20 cellular contexts compared by ENCODE assay signal in the genomic region with DNA sequence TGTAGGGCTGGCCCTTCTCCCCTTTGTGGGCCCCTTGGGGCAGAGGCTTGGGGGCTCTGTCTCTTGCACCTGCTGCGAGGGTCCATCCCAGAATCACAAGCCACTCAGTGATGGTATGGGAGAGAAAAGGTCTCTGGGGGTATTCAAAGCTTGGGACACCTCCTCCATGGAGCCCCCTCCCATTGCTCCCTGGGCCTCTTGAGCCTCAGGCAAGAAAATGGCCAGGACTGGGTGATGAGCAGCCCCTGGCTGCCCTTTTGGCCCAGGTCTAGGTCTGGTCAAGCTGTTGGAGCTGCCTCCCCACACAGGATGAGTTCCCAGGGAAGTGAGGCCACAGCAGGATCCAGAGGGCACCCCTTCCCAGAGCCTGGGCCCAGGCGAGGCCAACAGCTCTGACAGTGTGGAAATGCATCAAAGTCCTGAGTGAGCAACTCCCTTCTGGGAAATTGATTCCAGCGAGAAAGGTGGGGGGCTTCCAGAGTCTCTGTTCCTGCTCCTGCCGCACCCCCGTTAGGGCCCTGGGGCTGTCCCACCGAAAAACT. TPM values are rescaled to one million over a fixed set of nuclear protein-coding genes. Genes with fewer than 3 reads are reported as not detected.
DNase-seq lines count a peak whose midpoint lies in the region; ATAC-seq, FAIRE-seq and TF ChIP-seq lines count a peak whose summit lies in the region.
"Had no signal": no experiment of that assay in that cellular context is flagged by ENCODE, and none has a peak within 500 bp of the region (broad histone marks: within the 10 kb centered on the region; RNA-seq: fewer than 3 reads in every experiment).

No MANE protein-coding gene starts in this region.

- no peak overlapping the region for H3K14ac ChIP-seq in H1 (ENCODE audit: insufficient read length)

- 82% methylated on average over 6 of the region's 6 CpGs; no CpG with 5 or more reads in 1 of the 2 experiments for WGBS in H1 (ENCODE audit: extremely low coverage in 1 of 2, insufficient coverage in 1 of 2, insufficient read length in 1 of 2, insufficient replicate concordance in 2 of 2, low coverage in 1 of 2, low lambda C conversion rate in 2 of 2, missing lambda C conversion rate in 1 of 2), 2 experiments
- WGBS in sigmoid colon, 2 donors: 88 to 90% methylated on average over 6 of the region's 6 CpGs

- intact Hi-C loops in activated CD4-positive, alpha-beta T cell treated with anti-CD3 and anti-CD28 coated beads for 36 hours (cut with DNase I, micrococcal nuclease): no loop called here
- intact Hi-C loops in sigmoid colon (cut with DNase I): no loop called here

- H3K4ac ChIP-seq in H1 (replicated peaks; ENCODE audit: insufficient read length, low read depth, low read length): no peak overlapping the region

- H3K27ac Mint-ChIP-seq in activated CD4-positive, alpha-beta T cell treated with anti-CD3 and anti-CD28 coated beads for 36 hours: no peak overlapping the region

- no peak overlapping the region for H3K4me3 Mint-ChIP-seq in activated CD4-positive, alpha-beta T cell treated with anti-CD3 and anti-CD28 coated beads for 36 hours

- H3K4me1 ChIP-seq in BLaER1: peaks cover 22% of the 10 kb centered on the region
- H3K4me1 ChIP-seq in H1 (replicated peaks in 1 of 4; ENCODE audit: control insufficient read depth in 3 of 4, insufficient read depth in 4 of 4, low read length in 3 of 4): peaks cover 0 to 20% (median 8%) of the 10 kb centered on the region in 4 experiments; a peak in 4 of 7 replicates
- H3K4me1 ChIP-seq in sigmoid colon: peaks cover 0 to 17% (median 16%) of the 10 kb centered on the region in 4 donors

- TF ChIP-seq EP300 in H1 (IDR thresholded peaks at IDR 0.05; ENCODE audit: borderline replicate concordance in 1 of 2, low read depth in 2 of 2, low read length in 2 of 2) (no peak), sigmoid colon (IDR thresholded peaks at IDR 0.05) (no peak)

- peaks cover 10% of the 10 kb centered on the region; the same call in 1 of the 2 replicates for H3K27me3 ChIP-seq in BLaER1
- H3K27me3 ChIP-seq in H1 (replicated peaks in 1 of 4; ENCODE audit: control insufficient read depth in 3 of 4, extremely low read depth in 1 of 4, insufficient read depth in 3 of 4, low read length in 3 of 4): peaks cover 13 to 27% (median 22%) of the 10 kb centered on the region in 4 experiments
- peaks cover 4 to 28% (median 17%) of the 10 kb centered on the region in 3 donors for H3K27me3 ChIP-seq in sigmoid colon

- no peaks in the 10 kb centered on the region for H3K9me3 Mint-ChIP-seq in activated CD4-positive, alpha-beta T cell treated with anti-CD3 and anti-CD28 coated beads for 36 hours (ENCODE audit: low read depth)

- H3K18ac ChIP-seq in H1 (ENCODE audit: extremely low read depth, low read length): no peak overlapping the region

- H3K79me1 ChIP-seq in H1 (ENCODE audit: low read depth, low read length): no peaks in the 10 kb centered on the region

- H3K56ac ChIP-seq in H1 (replicated peaks; ENCODE audit: insufficient read length, low read depth, low read length): no peak overlapping the region

- no peak overlapping the region for H2AFZ ChIP-seq in H1 (ENCODE audit: low read length)

- peak; percentile 2 for DNase-seq in activated CD4-positive, alpha-beta T cell treated with anti-CD3 and anti-CD28 coated beads for 36 hours
- no peak for DNase-seq in activated CD4-positive, alpha-beta T cell treated with anti-CD3 and anti-CD28 coated beads for 1 hour
- DNase-seq in H1 (ENCODE audit: low read depth in 1 of 2, low spot score in 2 of 2): no peak
- DNase-seq in sigmoid colon: peak; percentile 51
- DNase-seq in RCC 7860 (ENCODE audit: low spot score): no peak
- DNase-seq in activated CD4-positive, CD25-positive, alpha-beta regulatory T cell treated with anti-CD3 and anti-CD28 coated beads, Interleukin-2, amount 50 U/mL, for 72 hours: no peak
- no peak for DNase-seq in DMS79 treated with DMSO at 0.1 percent for 48 hours (lab: John Stamatoyannopoulos, UW)
- DNase-seq: 8988T, COR-L47, DMS53, HCEC 1CT, NCI-H2029 treated with DMSO at 0.1 percent for 48 hours, NCI-H510A treated with DMSO at 0.1 percent for 48 hours had no signal

- TF ChIP-seq RAD21 in H1 (IDR thresholded peaks at IDR 0.05 in 1 of 2, conservative IDR thresholded peaks at IDR 0.05 in 1 of 2; ENCODE audit: low read depth in 2 of 2, low read length in 2 of 2): no peak

- POLR2A ChIA-PET in activated CD4-positive, alpha-beta T cell treated with anti-CD3 and anti-CD28 coated beads for 36 hours (lab: Charles Lee): no interaction called here
- POLR2A ChIA-PET in H1 (lab: Charles Lee; ENCODE audit: partially characterized antibody): no interaction called here

- no peak overlapping the region for H4K91ac ChIP-seq in H1 (replicated peaks; ENCODE audit: insufficient read length, low read length)

- H3K9me3 ChIP-seq in BLaER1: no peaks in the 10 kb centered on the region
- no peaks in the 10 kb centered on the region for H3K9me3 ChIP-seq in H1 (ENCODE audit: insufficient read depth in 2 of 2, low read depth in 1 of 2, low read length in 1 of 2)
- H3K9me3 ChIP-seq in sigmoid colon: no peaks in the 10 kb centered on the region
- H3K9me3 ChIP-seq: SJSA1 had no signal

- H4K20me1 ChIP-seq in BLaER1: no peaks in the 10 kb centered on the region
- no peaks in the 10 kb centered on the region for H4K20me1 ChIP-seq in H1 (replicated peaks in 1 of 2; ENCODE audit: control insufficient read depth in 1 of 2, insufficient read depth in 2 of 2, low read length in 2 of 2)

- H3K4me2 ChIP-seq in BLaER1 (peak overlapping the region; percentile 89), H1 (ENCODE audit: insufficient read depth in 1 of 2, low read depth in 2 of 2, low read length in 2 of 2) (no peak overlapping the region; a peak in 1 of 4 replicates)

- H4K8ac ChIP-seq in H1 (ENCODE audit: extremely low read depth, insufficient read depth, low read length): no peak overlapping the region; the same call in 1 of the 2 replicates

- H3K4me3 ChIP-seq in BLaER1 (no peak overlapping the region), H1 (ENCODE audit: extremely low read depth in 1 of 4, insufficient read depth in 2 of 4, low read depth in 3 of 4, low read length in 4 of 4) (no peak overlapping the region), sigmoid colon (no peak overlapping the region)
- H3K4me3 ChIP-seq: SJSA1 had no signal

- CTCF ChIA-PET in activated CD4-positive, alpha-beta T cell treated with anti-CD3 and anti-CD28 coated beads for 36 hours (lab: Charles Lee): no interaction called here
- CTCF ChIA-PET in H1 (lab: Charles Lee; ENCODE audit: partially characterized antibody): interaction anchor here (0.9 to 4.5 kb wide), 5 partner anchors 9 to 421 kb away, joined by 3 to 27 read pairs (median 4); no protein-coding TSS in a partner anchor

- H2BK12ac ChIP-seq in H1 (ENCODE audit: low read depth, low read length): no peak overlapping the region

- FAIRE-seq in H1 (lab: Jason Lieb, UNC) (no peak), RCC 7860 (lab: Jason Lieb, UNC) (no peak)
- FAIRE-seq: GM12891 had no signal

- peaks cover 3% of the 10 kb centered on the region for H3K27me3 Mint-ChIP-seq in activated CD4-positive, alpha-beta T cell treated with anti-CD3 and anti-CD28 coated beads for 36 hours

- H2BK20ac ChIP-seq in H1 (ENCODE audit: low read length): no peak overlapping the region

- TF ChIP-seq CTCF in H1 (IDR thresholded peaks at IDR 0.05; ENCODE audit: control extremely low read depth in 1 of 3, insufficient read depth in 1 of 3, low read depth in 1 of 3, low read length in 3 of 3) (no peak), sigmoid colon (IDR thresholded peaks at IDR 0.05) (no peak)

- H3K27ac ChIP-seq in BLaER1 (no peak overlapping the region), H1 (ENCODE audit: low read depth, low read length) (no peak overlapping the region), sigmoid colon (no peak overlapping the region)
- H3K27ac ChIP-seq: C4-2B, SJSA1 had no signal

- no peaks in the 10 kb centered on the region for H3K36me3 ChIP-seq in BLaER1
- H3K36me3 ChIP-seq in H1 (ENCODE audit: control insufficient read depth in 2 of 4, insufficient read depth in 4 of 4, low read length in 3 of 4): no peaks in the 10 kb centered on the region
- no peaks in the 10 kb centered on the region for H3K36me3 ChIP-seq in sigmoid colon
- H3K36me3 ChIP-seq: SJSA1 had no signal

- no peak overlapping the region for H2BK15ac ChIP-seq in H1 (ENCODE audit: low read length)

- H3K9ac ChIP-seq in BLaER1 (no peak overlapping the region), H1 (replicated peaks in 1 of 4; ENCODE audit: extremely low read depth in 1 of 4, low read depth in 3 of 4, low read length in 3 of 4) (no peak overlapping the region)

- no peaks in the 10 kb centered on the region for H3K79me2 ChIP-seq in H1 (ENCODE audit: control insufficient read depth in 1 of 2, insufficient read depth in 2 of 2, low read length in 2 of 2)

- no peak for ATAC-seq in activated CD4-positive, alpha-beta T cell treated with anti-CD3 and anti-CD28 coated beads for 36 hours

- no peak overlapping the region for H2AK5ac ChIP-seq in H1 (ENCODE audit: low read depth, low read length)

- peaks cover 8% of the 10 kb centered on the region; the same call in 1 of the 2 replicates for H3K23me2 ChIP-seq in H1 (ENCODE audit: low read depth, low read length)

- peaks cover 6% of the 10 kb centered on the region for H3K4me1 Mint-ChIP-seq in activated CD4-positive, alpha-beta T cell treated with anti-CD3 and anti-CD28 coated beads for 36 hours

- no peaks in the 10 kb centered on the region for H3K36me3 Mint-ChIP-seq in activated CD4-positive, alpha-beta T cell treated with anti-CD3 and anti-CD28 coated beads for 36 hours (ENCODE audit: low read depth)

- no peak overlapping the region for H3K23ac ChIP-seq in H1 (ENCODE audit: insufficient read length)

- TF ChIP-seq POLR2A in H1 (IDR thresholded peaks at IDR 0.05; ENCODE audit: control extremely low read depth in 1 of 2, low read depth in 2 of 2, low read length in 2 of 2): no peak
- no peak for TF ChIP-seq POLR2A in sigmoid colon (IDR thresholded peaks at IDR 0.05)

- no peak overlapping the region for H4K5ac ChIP-seq in H1 (ENCODE audit: insufficient read length, low read depth, low read length)

- H2BK5ac ChIP-seq in H1 (ENCODE audit: low read depth, low read length): no peak overlapping the region

- no peak overlapping the region for H2BK120ac ChIP-seq in H1 (replicated peaks; ENCODE audit: low read depth, low read length)

RNA-seq across cellular contexts. Expression of a gene that starts 3.4 kb away (rescaled TPM):
- total RNA-seq in activated CD4-positive, alpha-beta T cell treated with anti-CD3 and anti-CD28 coated beads for 36 hours: not detected
- 3.3 and 3.6 TPM in 2 replicates for total RNA-seq in H1 (2021; fragmentation: NEBNext Ultra II Directional; extraction: Animal tissue kit (Norgen Biotek cat#: 25700))
- polyA plus RNA-seq in H1 (2011; rRNA removed) (1.4 and 3.4 TPM in 2 replicates), sigmoid colon (1 to 10 TPM in 1 of 3 donors, under 1 TPM in 1, not detected in 1; 0.39 to 7.2 TPM)
- polyA plus RNA-seq in H1 (2011; cell fraction: cytosol; rRNA removed): 1.8 TPM
- polyA plus RNA-seq in H1 (2011; cell fraction: nucleus; rRNA removed): 3.0 TPM
- 2.1 to 4.1 TPM (median 2.5 TPM) in 4 replicates for polyA plus RNA-seq in H1 (2012, experiment 1 of 2)
- polyA plus RNA-seq in H1 (2012, experiment 2 of 2): 8.2 TPM
- polyA plus RNA-seq in H1 (2013, experiment 1 of 2): 1.8 TPM
- 2.9 TPM for polyA plus RNA-seq in H1 (2013, experiment 2 of 2)
- 2.1 and 3.8 TPM in 2 replicates for polyA minus RNA-seq in H1 (2011; rRNA and poly(A)+ RNA removed)
- not detected for polyA minus RNA-seq in H1 (2011; cell fraction: cytosol; rRNA and poly(A)+ RNA removed)
- not detected for polyA minus RNA-seq in H1 (2011; cell fraction: nucleus; rRNA and poly(A)+ RNA removed)
- not detected for total RNA-seq in sigmoid colon
- total RNA-seq: LHCN-M2, RPMI7951, SJSA1 had no signal

RNA-seq across cellular contexts. Expression of a gene that starts 21.1 kb away (rescaled TPM):
- total RNA-seq in activated CD4-positive, alpha-beta T cell treated with anti-CD3 and anti-CD28 coated beads for 36 hours: 100 to 1,000 TPM; 250 to 347 TPM
- 148 TPM in 2 replicates for total RNA-seq in H1 (2021; fragmentation: NEBNext Ultra II Directional; extraction: Animal tissue kit (Norgen Biotek cat#: 25700))
- polyA plus RNA-seq in H1 (2011; rRNA removed) (214 and 289 TPM in 2 replicates), sigmoid colon (10 to 100 TPM; 31.9 to 91.2 (median 39.0) TPM)
- polyA plus RNA-seq in H1 (2011; cell fraction: cytosol; rRNA removed): 206 TPM
- 348 TPM for polyA plus RNA-seq in H1 (2011; cell fraction: nucleus; rRNA removed)
- polyA plus RNA-seq in H1 (2012, experiment 1 of 2): 147 to 186 TPM (median 179 TPM) in 4 replicates
- 203 TPM for polyA plus RNA-seq in H1 (2012, experiment 2 of 2)
- 97.2 TPM for polyA plus RNA-seq in H1 (2013, experiment 1 of 2)
- 100 TPM for polyA plus RNA-seq in H1 (2013, experiment 2 of 2)
- 98.1 and 115 TPM in 2 replicates for polyA minus RNA-seq in H1 (2011; rRNA and poly(A)+ RNA removed)
- 58.5 TPM for polyA minus RNA-seq in H1 (2011; cell fraction: cytosol; rRNA and poly(A)+ RNA removed)
- polyA minus RNA-seq in H1 (2011; cell fraction: nucleus; rRNA and poly(A)+ RNA removed): 88.3 TPM
- total RNA-seq in sigmoid colon: 10 to 100 TPM; 20.3 to 40.5 (median 29.5) TPM

RNA-seq across cellular contexts. Expression of a gene that starts 40.4 kb away (rescaled TPM):
- 10 to 100 TPM; 18.2 to 18.3 TPM for total RNA-seq in activated CD4-positive, alpha-beta T cell treated with anti-CD3 and anti-CD28 coated beads for 36 hours
- 39.4 and 41.2 TPM in 2 replicates for total RNA-seq in H1 (2021; fragmentation: NEBNext Ultra II Directional; extraction: Animal tissue kit (Norgen Biotek cat#: 25700))
- 10.4 and 18.4 TPM in 2 replicates for polyA plus RNA-seq in H1 (2011; rRNA removed)
- 9.4 TPM for polyA plus RNA-seq in H1 (2011; cell fraction: cytosol; rRNA removed)
- polyA plus RNA-seq in H1 (2011; cell fraction: nucleus; rRNA removed): 49.1 TPM
- 29.7 to 44.2 TPM (median 41.7 TPM) in 4 replicates for polyA plus RNA-seq in H1 (2012, experiment 1 of 2)
- polyA plus RNA-seq in H1 (2012, experiment 2 of 2): 26.9 TPM
- 44.5 TPM for polyA plus RNA-seq in H1 (2013, experiment 1 of 2)
- 41.1 TPM for polyA plus RNA-seq in H1 (2013, experiment 2 of 2)
- 8.0 and 10.4 TPM in 2 replicates for polyA minus RNA-seq in H1 (2011; rRNA and poly(A)+ RNA removed)
- 16.9 TPM for polyA minus RNA-seq in H1 (2011; cell fraction: cytosol; rRNA and poly(A)+ RNA removed)
- 15.4 TPM for polyA minus RNA-seq in H1 (2011; cell fraction: nucleus; rRNA and poly(A)+ RNA removed)
- total RNA-seq in sigmoid colon: 100 to 1,000 TPM in 2 of 4 donors, 10 to 100 TPM in 2; 74.6 to 182 (median 128) TPM
- 10 to 100 TPM in 2 of 3 donors, 1 to 10 TPM in 1; 2.5 to 37.7 (median 12.0) TPM for polyA plus RNA-seq in sigmoid colon
- total RNA-seq: LHCN-M2, SJSA1 had no signal

RNA-seq across cellular contexts. Expression of a gene that starts 44.7 kb away (rescaled TPM):
- total RNA-seq in activated CD4-positive, alpha-beta T cell treated with anti-CD3 and anti-CD28 coated beads for 36 hours: 1 to 10 TPM in 1 of 2 experiments, under 1 TPM in 1; 0.53 to 1.3 TPM
- total RNA-seq in H1 (2021; fragmentation: NEBNext Ultra II Directional; extraction: Animal tissue kit (Norgen Biotek cat#: 25700)): 4.1 and 4.9 TPM in 2 replicates
- polyA plus RNA-seq in H1 (2011; rRNA removed): 2.4 and 4.3 TPM in 2 replicates
- 3.8 TPM for polyA plus RNA-seq in H1 (2011; cell fraction: cytosol; rRNA removed)
- 3.8 TPM for polyA plus RNA-seq in H1 (2011; cell fraction: nucleus; rRNA removed)
- 1.9 to 3.7 TPM (median 3.2 TPM) in 4 replicates for polyA plus RNA-seq in H1 (2012, experiment 1 of 2)
- polyA plus RNA-seq in H1 (2012, experiment 2 of 2): 3.3 TPM
- polyA plus RNA-seq in H1 (2013, experiment 1 of 2): 3.1 TPM
- 3.0 TPM for polyA plus RNA-seq in H1 (2013, experiment 2 of 2)
- 0.71 and 1.2 TPM in 2 replicates for polyA minus RNA-seq in H1 (2011; rRNA and poly(A)+ RNA removed)
- polyA minus RNA-seq in H1 (2011; cell fraction: cytosol; rRNA and poly(A)+ RNA removed): 2.1 TPM
- polyA minus RNA-seq in H1 (2011; cell fraction: nucleus; rRNA and poly(A)+ RNA removed): 2.0 TPM
- total RNA-seq in sigmoid colon: 1 to 10 TPM in 2 of 4 donors, under 1 TPM in 1, not detected in 1; 0.27 to 1.8 (median 1.4) TPM
- polyA plus RNA-seq in sigmoid colon: under 1 TPM in 2 of 3 donors, not detected in 1; 0.32 to 0.60 TPM
- total RNA-seq: G401, LHCN-M2 had no signal

RNA-seq across cellular contexts. Expression of a gene that starts 56.3 kb away (rescaled TPM):
- 10 to 100 TPM; 51.0 to 51.3 TPM for total RNA-seq in activated CD4-positive, alpha-beta T cell treated with anti-CD3 and anti-CD28 coated beads for 36 hours
- total RNA-seq in H1 (2021; fragmentation: NEBNext Ultra II Directional; extraction: Animal tissue kit (Norgen Biotek cat#: 25700)): 103 and 108 TPM in 2 replicates
- 75.3 and 86.9 TPM in 2 replicates for polyA plus RNA-seq in H1 (2011; rRNA removed)
- polyA plus RNA-seq in H1 (2011; cell fraction: cytosol; rRNA removed): 100 TPM
- 111 TPM for polyA plus RNA-seq in H1 (2011; cell fraction: nucleus; rRNA removed)
- polyA plus RNA-seq in H1 (2012, experiment 1 of 2): 87.6 to 97.6 TPM (median 91.7 TPM) in 4 replicates
- 83.3 TPM for polyA plus RNA-seq in H1 (2012, experiment 2 of 2)
- polyA plus RNA-seq in H1 (2013, experiment 1 of 2): 64.5 TPM
- polyA plus RNA-seq in H1 (2013, experiment 2 of 2): 68.0 TPM
- polyA minus RNA-seq in H1 (2011; rRNA and poly(A)+ RNA removed): 91.6 and 96.9 TPM in 2 replicates
- polyA minus RNA-seq in H1 (2011; cell fraction: cytosol; rRNA and poly(A)+ RNA removed): 38.1 TPM
- 51.1 TPM for polyA minus RNA-seq in H1 (2011; cell fraction: nucleus; rRNA and poly(A)+ RNA removed)
- 10 to 100 TPM; 39.2 to 50.1 (median 44.5) TPM for total RNA-seq in sigmoid colon
- polyA plus RNA-seq in sigmoid colon: 10 to 100 TPM; 63.1 to 95.5 (median 73.3) TPM

Comparison
In these comparisons a context has a peak if more than half of its experiments do, and no peak if none do; other contexts are left out.
1. DNase-seq: peak in activated CD4-positive, alpha-beta T cell treated with anti-CD3 and anti-CD28 coated beads for 36 hours (single experiment) and sigmoid colon (single experiment); none in activated CD4-positive, alpha-beta T cell treated with anti-CD3 and anti-CD28 coated beads for 1 hour (single experiment), H1 (0 of 2), RCC 7860 (single experiment), activated CD4-positive, CD25-positive, alpha-beta regulatory T cell treated with anti-CD3 and anti-CD28 coated beads, Interleukin-2, amount 50 U/mL, for 72 hours (single experiment) and DMS79 treated with DMSO at 0.1 percent for 48 hours (single experiment).